ENCODE assay signal across 11 cellular contexts in genomic region chr16:86929149-86929871, GRCh38.
DNase-seq lines count a peak whose midpoint lies in the region; ATAC-seq and TF ChIP-seq lines count a peak whose summit lies in the region.
"Had no signal": no experiment of that assay in that cellular context is flagged by ENCODE, and none has a peak within 500 bp of the region (broad histone marks: within the 10 kb centered on the region; RNA-seq: fewer than 3 reads in every experiment).

No MANE protein-coding gene starts in this region.

- no peak overlapping the region for H2AFZ ChIP-seq in PC-3 (ENCODE audit: low read length)

- CTCF ChIA-PET in PC-3 (lab: Charles Lee): no interaction called here

- H3K36me3 Mint-ChIP-seq in activated naive CD8-positive, alpha-beta T cell treated with anti-CD3 and anti-CD28 coated beads for 36 hours: no peaks in the 10 kb centered on the region

- POLR2A ChIA-PET in PC-3 (lab: Charles Lee; ENCODE audit: unreplicated experiment): no interaction called here

- no peaks in the 10 kb centered on the region for H4K20me1 ChIP-seq in PC-3 (ENCODE audit: low read length)

- no peaks in the 10 kb centered on the region for H3K36me3 ChIP-seq in PC-3 (ENCODE audit: low read depth, low read length)
- H3K36me3 ChIP-seq in thoracic aorta: no peaks in the 10 kb centered on the region

- H3K27ac ChIP-seq in PC-3 (ENCODE audit: low read length) (no peak overlapping the region), coronary artery (peak overlapping the region; percentile 34 to 48), thoracic aorta (peak overlapping the region; percentile 80 to 85)

- H3K4me2 ChIP-seq in PC-3 (ENCODE audit: low read length): peak overlapping the region; percentile 19; the same call in 1 of the 2 replicates

- peaks cover 7% of the 10 kb centered on the region for H3K4me1 Mint-ChIP-seq in activated naive CD8-positive, alpha-beta T cell treated with anti-CD3 and anti-CD28 coated beads for 36 hours

- peaks cover 32% of the 10 kb centered on the region for H3K27me3 Mint-ChIP-seq in activated naive CD8-positive, alpha-beta T cell treated with anti-CD3 and anti-CD28 coated beads for 36 hours

- BruUV-seq in PC-3 (replicated peaks; lab: Mats Ljungman, UMichigan): no TSS peak

- H3F3A ChIP-seq in PC-3 (ENCODE audit: low read length, unreplicated experiment): no peaks in the 10 kb centered on the region

- no peak overlapping the region for H3K4me3 Mint-ChIP-seq in activated naive CD8-positive, alpha-beta T cell treated with anti-CD3 and anti-CD28 coated beads for 36 hours
- H3K4me3 Mint-ChIP-seq: T-helper 1 cell treated with Interleukin-12 subunit alpha and Interleukin-12 subunit beta and Interleukin-4 antibody, amounts not matched to agents 30 μg/mL and 1 μg/mL, for 36 hours had no signal

- no peak overlapping the region for H3K9ac ChIP-seq in PC-3 (ENCODE audit: low read length)

- no peaks in the 10 kb centered on the region for H3K27me3 ChIP-seq in PC-3 (ENCODE audit: low read length)
- no peaks in the 10 kb centered on the region for H3K27me3 ChIP-seq in thoracic aorta (replicated peaks; ENCODE audit: insufficient read depth)

- H3K79me2 ChIP-seq in PC-3 (ENCODE audit: low read length): no peaks in the 10 kb centered on the region

- DNase-seq in PC-3: no peak
- DNase-seq in coronary artery (ENCODE audit: low spot score): no peak
- DNase-seq in left kidney (ENCODE audit: low read depth, low spot score): peak; percentile 51
- DNase-seq in thoracic aorta (ENCODE audit: low spot score): peak; percentile 29
- no peak for DNase-seq in LoVo (ENCODE audit: low spot score)
- no peak for DNase-seq in activated naive CD8-positive, alpha-beta T cell treated with anti-CD3 and anti-CD28 coated beads for 36 hours
- DNase-seq: DND-41, NCI-H526, nucleus accumbens had no signal

- H3K9me2 ChIP-seq in PC-3 (replicated peaks; ENCODE audit: low read length): no peaks in the 10 kb centered on the region

- intact Hi-C loops in PC-3 (cut with micrococcal nuclease): no loop called here

- TF ChIP-seq CTCF in PC-3 (conservative IDR thresholded peaks at IDR 0.05; ENCODE audit: low read depth, low read length) (no peak), coronary artery (IDR thresholded peaks at IDR 0.05) (no peak), thoracic aorta (IDR thresholded peaks at IDR 0.05) (no peak)

- H3K4me1 ChIP-seq in PC-3 (ENCODE audit: insufficient read depth, low read length) (peaks cover 21% of the 10 kb centered on the region), thoracic aorta (ENCODE audit: control insufficient read depth in 1 of 2, low read depth in 2 of 2) (peaks cover 19 to 45% of the 10 kb centered on the region in 2 donors)

- H3K4me3 ChIP-seq in PC-3 (ENCODE audit: low read length) (no peak overlapping the region), coronary artery (peak overlapping the region; percentile 32), thoracic aorta (peak overlapping the region; percentile 65)

- no peak overlapping the region for H3K27ac Mint-ChIP-seq in activated naive CD8-positive, alpha-beta T cell treated with anti-CD3 and anti-CD28 coated beads for 36 hours
- H3K27ac Mint-ChIP-seq: T-helper 1 cell treated with Interleukin-12 subunit alpha and Interleukin-12 subunit beta and Interleukin-4 antibody, amounts not matched to agents 30 μg/mL and 1 μg/mL, for 36 hours had no signal

- no peaks in the 10 kb centered on the region for H3K9me3 Mint-ChIP-seq in activated naive CD8-positive, alpha-beta T cell treated with anti-CD3 and anti-CD28 coated beads for 36 hours
- H3K9me3 Mint-ChIP-seq: T-helper 1 cell treated with Interleukin-12 subunit alpha and Interleukin-12 subunit beta and Interleukin-4 antibody, amounts not matched to agents 30 μg/mL and 1 μg/mL, for 36 hours had no signal

- H3K9me3 ChIP-seq in PC-3 (ENCODE audit: low read length) (no peaks in the 10 kb centered on the region), thoracic aorta (no peaks in the 10 kb centered on the region)

- ATAC-seq in PC-3 (no peak), thoracic aorta (ENCODE audit: insufficient number of reproducible peaks, low FRiP score, low read depth) (peak; percentile 73), HG03432 (IDR thresholded peaks at IDR 0.05; ENCODE audit: unreplicated experiment) (no peak)

Comparison
In these comparisons a context has a peak if more than half of its experiments do, and no peak if none do; other contexts are left out.
1. DNase-seq: peak in left kidney (single experiment) and thoracic aorta (single experiment); none in PC-3 (single experiment), coronary artery (single experiment), LoVo (single experiment) and activated naive CD8-positive, alpha-beta T cell treated with anti-CD3 and anti-CD28 coated beads for 36 hours (single experiment).